ENCODE assay signal across 9 cellular contexts in the genomic region with DNA sequence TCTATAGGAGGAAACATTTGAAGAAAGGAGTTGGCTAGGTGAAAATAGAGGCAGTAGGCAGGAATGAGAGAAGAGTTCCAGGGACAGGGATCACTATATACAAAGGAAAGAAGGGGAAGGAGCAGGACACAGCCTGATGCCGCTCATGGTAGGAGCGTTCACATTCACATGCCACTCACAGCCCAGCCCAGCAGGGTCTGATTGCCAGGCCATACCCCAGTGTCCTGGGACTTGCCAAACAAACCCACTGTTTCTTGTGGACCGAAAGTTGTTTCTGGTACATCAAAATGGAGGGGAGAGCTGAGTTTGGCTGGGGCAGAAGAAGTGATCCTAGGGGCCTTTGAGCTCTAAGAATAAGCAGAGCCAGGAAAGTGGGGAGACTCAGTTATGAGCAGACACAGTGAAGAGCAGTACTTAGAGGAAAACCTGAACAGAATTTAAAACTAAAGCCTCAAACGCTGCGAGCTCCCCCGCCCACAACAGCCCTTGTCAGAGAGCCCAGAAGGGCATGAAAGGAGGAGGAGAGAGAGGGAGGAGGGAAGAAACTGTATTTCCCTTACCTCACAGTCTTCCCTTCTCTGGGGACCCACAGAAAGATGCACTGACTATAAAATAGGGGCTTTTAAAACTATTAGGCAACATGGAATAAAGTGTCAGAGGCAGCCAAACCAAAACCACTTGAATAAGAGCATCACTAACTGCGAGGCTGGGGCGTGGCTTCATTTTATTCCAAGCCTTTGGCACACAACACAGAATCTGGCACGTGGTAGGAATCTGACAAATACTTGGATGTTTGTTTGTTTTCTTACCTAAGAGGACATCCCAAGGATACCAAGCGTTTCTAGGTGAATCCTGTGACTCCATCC.
DNase-seq lines count a peak whose midpoint lies in the region; ATAC-seq and TF ChIP-seq lines count a peak whose summit lies in the region.
"Had no signal": no experiment of that assay in that cellular context is flagged by ENCODE, and none has a peak within 500 bp of the region (broad histone marks: within the 10 kb centered on the region; RNA-seq: fewer than 3 reads in every experiment).

No MANE protein-coding gene starts in this region.

- H3K27me3 ChIP-seq in right cardiac atrium (ENCODE audit: control insufficient read depth, insufficient read depth) (no peaks in the 10 kb centered on the region), testis (no peaks in the 10 kb centered on the region)
- peaks cover under 1% of the 10 kb centered on the region for H3K27me3 ChIP-seq in CD4-positive, alpha-beta T cell (ENCODE audit: control insufficient read depth, insufficient read depth, low read length)

- POLR2A ChIA-PET in activated CD4-positive, alpha-beta T cell treated with anti-CD3 and anti-CD28 coated beads for 36 hours (lab: Charles Lee) = no interaction called here
- POLR2A ChIA-PET in CD4-positive, alpha-beta T cell (lab: Charles Lee) = no interaction called here

- H3K4me1 Mint-ChIP-seq in activated CD4-positive, alpha-beta T cell treated with anti-CD3 and anti-CD28 coated beads for 36 hours = no peaks in the 10 kb centered on the region
- H3K4me1 Mint-ChIP-seq in CD4-positive, alpha-beta T cell (ENCODE audit: low read depth) = no peaks in the 10 kb centered on the region
- H3K4me1 Mint-ChIP-seq: memory B cell had no signal

- H3K4me3 Mint-ChIP-seq in activated CD4-positive, alpha-beta T cell treated with anti-CD3 and anti-CD28 coated beads for 36 hours = no peak overlapping the region
- no peak overlapping the region for H3K4me3 Mint-ChIP-seq in CD4-positive, alpha-beta T cell
- H3K4me3 Mint-ChIP-seq: memory B cell had no signal

- no peaks in the 10 kb centered on the region for H3K36me3 Mint-ChIP-seq in activated CD4-positive, alpha-beta T cell treated with anti-CD3 and anti-CD28 coated beads for 36 hours (ENCODE audit: low read depth)
- no peaks in the 10 kb centered on the region for H3K36me3 Mint-ChIP-seq in CD4-positive, alpha-beta T cell (ENCODE audit: low read depth)
- H3K36me3 Mint-ChIP-seq: memory B cell had no signal

- H3K4me1 ChIP-seq in right cardiac atrium (ENCODE audit: control insufficient read depth, insufficient read depth, low read length) (no peaks in the 10 kb centered on the region), testis (peaks cover 5% of the 10 kb centered on the region)

- no peaks in the 10 kb centered on the region for H3K9me3 ChIP-seq in right cardiac atrium (ENCODE audit: control insufficient read depth, low read length)
- H3K9me3 ChIP-seq in testis = no peaks in the 10 kb centered on the region
- no peaks in the 10 kb centered on the region for H3K9me3 ChIP-seq in CD4-positive, alpha-beta T cell (ENCODE audit: control insufficient read depth, low read length)

- 35% methylated on average over 10 of the region's 10 CpGs for WGBS in right cardiac atrium
- 20 to 31% methylated on average over 10 of the region's 10 CpGs for WGBS in testis, 2 donors

- H3K36me3 ChIP-seq in testis (ENCODE audit: low read depth, missing control alignments) = no peaks in the 10 kb centered on the region

- no peaks in the 10 kb centered on the region for H3K9me3 Mint-ChIP-seq in activated CD4-positive, alpha-beta T cell treated with anti-CD3 and anti-CD28 coated beads for 36 hours (ENCODE audit: low read depth)
- no peaks in the 10 kb centered on the region for H3K9me3 Mint-ChIP-seq in CD4-positive, alpha-beta T cell

- ATAC-seq in right cardiac atrium (peak; percentile 67 to 81), GM21360 (IDR thresholded peaks at IDR 0.05; ENCODE audit: unreplicated experiment) (no peak)
- ATAC-seq in activated CD4-positive, alpha-beta T cell treated with anti-CD3 and anti-CD28 coated beads for 36 hours = no peak
- no peak for ATAC-seq in CD4-positive, alpha-beta T cell (ENCODE audit: poor library complexity)

- no peak for TF ChIP-seq CTCF in testis (IDR thresholded peaks at IDR 0.05)
- TF ChIP-seq CTCF in CD4-positive, alpha-beta T cell (IDR thresholded peaks at IDR 0.05) = no peak

- no peak overlapping the region for H3K27ac Mint-ChIP-seq in activated CD4-positive, alpha-beta T cell treated with anti-CD3 and anti-CD28 coated beads for 36 hours
- H3K27ac Mint-ChIP-seq in CD4-positive, alpha-beta T cell = no peak overlapping the region
- H3K27ac Mint-ChIP-seq: memory B cell had no signal

- CTCF ChIA-PET in activated CD4-positive, alpha-beta T cell treated with anti-CD3 and anti-CD28 coated beads for 36 hours (lab: Charles Lee) = no interaction called here
- CTCF ChIA-PET in CD4-positive, alpha-beta T cell (lab: Charles Lee) = no interaction called here

- H3K27ac ChIP-seq in right cardiac atrium (ENCODE audit: low read length) (peak overlapping the region; percentile 43), testis (peak overlapping the region; percentile 57 to 81)
- no peak overlapping the region for H3K27ac ChIP-seq in CD4-positive, alpha-beta T cell (ENCODE audit: low read depth, low read length)

- TF ChIP-seq POLR2A in testis (IDR thresholded peaks at IDR 0.05) = no peak

- intact Hi-C loops in right cardiac atrium (cut with DNase I) = no loop called here
- intact Hi-C loops in testis (cut with DNase I; ENCODE audit: low total_unique reads) = no loop called here
- intact Hi-C loops in activated CD4-positive, alpha-beta T cell treated with anti-CD3 and anti-CD28 coated beads for 36 hours (cut with DNase I, micrococcal nuclease) = no loop called here
- intact Hi-C loops in CD4-positive, alpha-beta T cell (cut with DNase I, micrococcal nuclease) = no loop called here

- H3K27me3 Mint-ChIP-seq in activated CD4-positive, alpha-beta T cell treated with anti-CD3 and anti-CD28 coated beads for 36 hours = peaks cover 11% of the 10 kb centered on the region
- peaks cover 12% of the 10 kb centered on the region for H3K27me3 Mint-ChIP-seq in CD4-positive, alpha-beta T cell

- DNase-seq in M059J (ENCODE audit: low read depth) = peak; percentile 97
- DNase-seq in amniotic stem cell (lab: John Stamatoyannopoulos, UW) = peak; percentile 74
- peak; percentile 60 to 85 (median 70) for DNase-seq in right cardiac atrium
- DNase-seq in testis = peak; percentile 72
- no peak for DNase-seq in activated CD4-positive, alpha-beta T cell treated with anti-CD3 and anti-CD28 coated beads for 36 hours
- no peak for DNase-seq in activated CD4-positive, alpha-beta T cell treated with anti-CD3 and anti-CD28 coated beads for 1 hour
- DNase-seq in CD4-positive, alpha-beta T cell = no peak

- H3K4me3 ChIP-seq in right cardiac atrium (ENCODE audit: low read length) (no peak overlapping the region), testis (no peak overlapping the region)

Comparison
In these comparisons a context has a peak if more than half of its experiments do, and no peak if none do; other contexts are left out.
1. DNase-seq: peak in M059J (single experiment), amniotic stem cell (single experiment), right cardiac atrium (3 of 3) and testis (single experiment); none in activated CD4-positive, alpha-beta T cell treated with anti-CD3 and anti-CD28 coated beads for 36 hours (single experiment), activated CD4-positive, alpha-beta T cell treated with anti-CD3 and anti-CD28 coated beads for 1 hour (single experiment) and CD4-positive, alpha-beta T cell (0 of 10).
2. ATAC-seq: peak in right cardiac atrium (2 of 2); none in GM21360 (single experiment), activated CD4-positive, alpha-beta T cell treated with anti-CD3 and anti-CD28 coated beads for 36 hours (single experiment) and CD4-positive, alpha-beta T cell (single experiment).